ENCODE assay signal across 12 cellular contexts in the genomic region with DNA sequence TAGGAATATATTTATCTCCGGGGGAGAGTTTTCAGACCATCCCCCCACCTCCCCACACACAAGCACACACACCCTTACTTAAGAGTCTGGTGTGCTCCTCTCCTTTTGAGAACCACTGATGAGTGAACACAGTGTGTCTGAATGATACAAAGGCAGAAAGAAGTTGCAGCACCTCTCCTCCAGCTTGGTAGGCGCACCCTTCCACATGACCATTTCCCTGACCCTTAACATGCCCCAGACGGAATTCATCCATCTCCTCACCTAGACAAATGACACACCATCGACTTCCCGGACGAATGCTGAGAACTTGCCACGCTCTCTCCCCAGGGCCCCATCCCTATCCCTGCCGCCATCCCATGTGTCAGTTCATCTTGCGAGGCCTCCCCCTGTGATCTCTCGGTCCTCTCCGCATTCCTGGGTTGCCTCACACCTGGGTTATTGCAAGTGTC. TPM values are rescaled to one million over a fixed set of nuclear protein-coding genes. Genes with fewer than 3 reads are reported as not detected.
DNase-seq lines count a peak whose midpoint lies in the region; ATAC-seq, FAIRE-seq and TF ChIP-seq lines count a peak whose summit lies in the region.
"Had no signal": no experiment of that assay in that cellular context is flagged by ENCODE, and none has a peak within 500 bp of the region (broad histone marks: within the 10 kb centered on the region; RNA-seq: fewer than 3 reads in every experiment).

No MANE protein-coding gene starts in this region.

- H3K9me3 Mint-ChIP-seq in stimulated activated memory B cell treated with anti-CD40 and anti-IgM and Interleukin-4, amounts not matched to agents 10 μg/mL and 1 μg/mL and 100 μg/mL, for 72 hours: no peaks in the 10 kb centered on the region
- no peaks in the 10 kb centered on the region for H3K9me3 Mint-ChIP-seq in activated CD4-positive, alpha-beta T cell treated with anti-CD3 and anti-CD28 coated beads, Interleukin-2, amount 10 ng/mL, durations not matched to agents 24 days and 14 days
- H3K9me3 Mint-ChIP-seq: stimulated activated naive CD8-positive, alpha-beta T cell treated with anti-CD3 and anti-CD28 coated beads, Interleukin-15, Interleukin-2, amounts not matched to agents 100 ng/mL and 50 ng/mL, for 24 hours; T-helper 2 cell treated with Interferon-gamma antibody and Interleukin-4, amounts not matched to agents 5 μg/mL and 100 μg/mL, for 36 hours had no signal

- POLR2A ChIA-PET in BJ (lab: Charles Lee): no interaction called here

- FAIRE-seq in pancreas (lab: Jason Lieb, UNC): no peak
- FAIRE-seq: bronchial epithelial cell had no signal

- H3K4me1 Mint-ChIP-seq in stimulated activated memory B cell treated with anti-CD40 and anti-IgM and Interleukin-4, amounts not matched to agents 10 μg/mL and 1 μg/mL and 100 μg/mL, for 72 hours: peaks cover 21% of the 10 kb centered on the region
- peaks cover 48% of the 10 kb centered on the region for H3K4me1 Mint-ChIP-seq in activated CD4-positive, alpha-beta T cell treated with anti-CD3 and anti-CD28 coated beads, Interleukin-2, amount 10 ng/mL, durations not matched to agents 24 days and 14 days

- no peak overlapping the region for H3K4me3 Mint-ChIP-seq in stimulated activated memory B cell treated with anti-CD40 and anti-IgM and Interleukin-4, amounts not matched to agents 10 μg/mL and 1 μg/mL and 100 μg/mL, for 72 hours
- H3K4me3 Mint-ChIP-seq in activated CD4-positive, alpha-beta T cell treated with anti-CD3 and anti-CD28 coated beads, Interleukin-2, amount 10 ng/mL, durations not matched to agents 24 days and 14 days: no peak overlapping the region
- H3K4me3 Mint-ChIP-seq: stimulated activated naive CD8-positive, alpha-beta T cell treated with anti-CD3 and anti-CD28 coated beads, Interleukin-15, Interleukin-2, amounts not matched to agents 100 ng/mL and 50 ng/mL, for 24 hours; T-helper 2 cell treated with Interferon-gamma antibody and Interleukin-4, amounts not matched to agents 5 μg/mL and 100 μg/mL, for 36 hours had no signal

- 52 to 64% methylated on average over 11 of the region's 11 CpGs for WGBS in pancreas, 2 donors

- H3K4me3 ChIP-seq in BJ (ENCODE audit: low read depth, low read length) (peak overlapping the region; percentile 6; the same call in 1 of the 2 replicates), NB4 (ENCODE audit: low read depth, low read length) (peak overlapping the region; percentile 98), epithelial cell of esophagus (ENCODE audit: low read length) (peak overlapping the region; percentile 5), pancreas (peak overlapping the region in 1 of 4 donors; percentile 90)

- no peak for TF ChIP-seq POLR2A in NB4 (IDR thresholded peaks at IDR 0.05; ENCODE audit: extremely low read depth, insufficient read length)

- TF ChIP-seq CTCF in BJ (IDR thresholded peaks at IDR 0.05; ENCODE audit: insufficient read depth, low read depth, low read length): no peak
- TF ChIP-seq CTCF in NB4 (IDR thresholded peaks at IDR 0.05; ENCODE audit: low read depth, low read length): no peak
- no peak for TF ChIP-seq CTCF in epithelial cell of esophagus (IDR thresholded peaks at IDR 0.05; ENCODE audit: insufficient read depth, low read depth, low read length, missing control alignments)
- no peak for TF ChIP-seq CTCF in pancreas (IDR thresholded peaks at IDR 0.05)

- CTCF ChIA-PET in BJ (lab: Yijun Ruan, JAX): interaction anchor here (1.2 to 4.2 kb wide), 4 partner anchors 19 to 222 kb away, joined by 3 to 22 read pairs (median 4); no protein-coding TSS in a partner anchor

- H3K36me3 Mint-ChIP-seq in stimulated activated memory B cell treated with anti-CD40 and anti-IgM and Interleukin-4, amounts not matched to agents 10 μg/mL and 1 μg/mL and 100 μg/mL, for 72 hours: no peaks in the 10 kb centered on the region
- peaks cover 28% of the 10 kb centered on the region for H3K36me3 Mint-ChIP-seq in activated CD4-positive, alpha-beta T cell treated with anti-CD3 and anti-CD28 coated beads, Interleukin-2, amount 10 ng/mL, durations not matched to agents 24 days and 14 days (ENCODE audit: low read depth)

- H3K9me3 ChIP-seq in pancreas: no peaks in the 10 kb centered on the region

- DNase-seq in BJ (ENCODE audit: low read depth) (no peak), NB4 (ENCODE audit: low read depth) (peak; percentile 72), epithelial cell of esophagus (ENCODE audit: low read depth) (no peak), pancreas (no peak), DMS53 treated with DMSO at 0.1 percent for 48 hours (lab: John Stamatoyannopoulos, UW; ENCODE audit: unreplicated experiment) (no peak)
- DNase-seq in stimulated activated naive CD4-positive, alpha-beta T cell (lab: John Stamatoyannopoulos, UW): no peak
- no peak for DNase-seq in activated CD4-positive, alpha-beta T cell treated with anti-CD3 and anti-CD28 coated beads, Interleukin-2, amount 10 ng/mL, durations not matched to agents 24 days and 14 days

- intact Hi-C loops in pancreas (cut with DNase I): no loop called here
- intact Hi-C loops in activated CD4-positive, alpha-beta T cell treated with anti-CD3 and anti-CD28 coated beads, Interleukin-2, amount 10 ng/mL, durations not matched to agents 24 days and 14 days (cut with micrococcal nuclease): loop anchor here (2.0 to 5.0 kb wide), 2 partner anchors 89 to 125 kb away; no protein-coding TSS in a partner anchor

- no peak overlapping the region for H3K27ac Mint-ChIP-seq in stimulated activated memory B cell treated with anti-CD40 and anti-IgM and Interleukin-4, amounts not matched to agents 10 μg/mL and 1 μg/mL and 100 μg/mL, for 72 hours
- H3K27ac Mint-ChIP-seq in activated CD4-positive, alpha-beta T cell treated with anti-CD3 and anti-CD28 coated beads, Interleukin-2, amount 10 ng/mL, durations not matched to agents 24 days and 14 days: no peak overlapping the region
- H3K27ac Mint-ChIP-seq: stimulated activated naive CD8-positive, alpha-beta T cell treated with anti-CD3 and anti-CD28 coated beads, Interleukin-15, Interleukin-2, amounts not matched to agents 100 ng/mL and 50 ng/mL, for 24 hours; T-helper 2 cell treated with Interferon-gamma antibody and Interleukin-4, amounts not matched to agents 5 μg/mL and 100 μg/mL, for 36 hours had no signal

- H3K36me3 ChIP-seq in BJ (ENCODE audit: control insufficient read depth, insufficient read depth, low read length) (peaks cover 12% of the 10 kb centered on the region), pancreas (peaks cover 0 to 10% (median 7%) of the 10 kb centered on the region in 3 donors)

- peak overlapping the region in 3 of 4 donors; percentile 3 to 99 (median 97) for H3K27ac ChIP-seq in pancreas

- peaks cover 24% of the 10 kb centered on the region for H3K27me3 Mint-ChIP-seq in stimulated activated memory B cell treated with anti-CD40 and anti-IgM and Interleukin-4, amounts not matched to agents 10 μg/mL and 1 μg/mL and 100 μg/mL, for 72 hours
- H3K27me3 Mint-ChIP-seq in activated CD4-positive, alpha-beta T cell treated with anti-CD3 and anti-CD28 coated beads, Interleukin-2, amount 10 ng/mL, durations not matched to agents 24 days and 14 days: no peaks in the 10 kb centered on the region
- H3K27me3 Mint-ChIP-seq: stimulated activated naive CD8-positive, alpha-beta T cell treated with anti-CD3 and anti-CD28 coated beads, Interleukin-15, Interleukin-2, amounts not matched to agents 100 ng/mL and 50 ng/mL, for 24 hours had no signal

- ATAC-seq in pancreas: no peak
- no peak for ATAC-seq in stimulated activated memory B cell treated with anti-CD40 and anti-IgM and Interleukin-4, amounts not matched to agents 10 μg/mL and 1 μg/mL and 100 μg/mL, for 72 hours

- peaks cover 40 to 54% (median 45%) of the 10 kb centered on the region in 3 donors for H3K4me1 ChIP-seq in pancreas

- H3K27me3 ChIP-seq in BJ (ENCODE audit: control insufficient read depth, insufficient read depth, low read length) (no peaks in the 10 kb centered on the region), pancreas (no peaks in the 10 kb centered on the region)

RNA-seq across cellular contexts. Expression of gene TNFRSF1A, which starts 3.9 kb away (rescaled TPM):
- polyA plus RNA-seq in BJ (2011; rRNA removed): 170 and 217 TPM in 2 replicates
- 134 and 147 TPM in 2 replicates for polyA minus RNA-seq in BJ (2011; rRNA and poly(A)+ RNA removed)
- 10 to 100 TPM; 23.5 to 68.1 (median 36.6) TPM for total RNA-seq in pancreas
- 10 to 100 TPM; 34.2 to 43.6 TPM for polyA plus RNA-seq in pancreas
- 52.7 and 54.4 TPM in 2 replicates for total RNA-seq in activated CD4-positive, alpha-beta T cell treated with anti-CD3 and anti-CD28 coated beads, Interleukin-2, amount 10 ng/mL, durations not matched to agents 24 days and 14 days

RNA-seq across cellular contexts. Expression of gene PLEKHG6, which starts 27.5 kb away (rescaled TPM):
- polyA plus RNA-seq in BJ (2011; rRNA removed) (0.10 TPM in 1 of 2 replicates, not detected in the other), pancreas (10 to 100 TPM; 15.7 to 23.5 TPM)
- polyA minus RNA-seq in BJ (2011; rRNA and poly(A)+ RNA removed): 0.43 TPM in 1 of 2 replicates, not detected in the other
- 10 to 100 TPM in 1 of 6 donors, 1 to 10 TPM in 5; 5.2 to 13.1 (median 7.2) TPM for total RNA-seq in pancreas
- total RNA-seq in activated CD4-positive, alpha-beta T cell treated with anti-CD3 and anti-CD28 coated beads, Interleukin-2, amount 10 ng/mL, durations not matched to agents 24 days and 14 days: not detected in 2 replicates
- polyA plus RNA-seq: neural cell had no signal

RNA-seq across cellular contexts. Expression of gene SCNN1A, which starts 37.4 kb away (rescaled TPM):
- polyA plus RNA-seq in BJ (2011; rRNA removed) (0.18 and 0.36 TPM in 2 replicates), pancreas (10 to 100 TPM; 42.7 to 87.8 TPM)
- polyA minus RNA-seq in BJ (2011; rRNA and poly(A)+ RNA removed): 0.57 TPM in 1 of 2 replicates, not detected in the other
- 10 to 100 TPM; 21.0 to 56.3 (median 37.8) TPM for total RNA-seq in pancreas
- total RNA-seq in activated CD4-positive, alpha-beta T cell treated with anti-CD3 and anti-CD28 coated beads, Interleukin-2, amount 10 ng/mL, durations not matched to agents 24 days and 14 days: not detected in 2 replicates
- polyA plus RNA-seq: neural cell had no signal

RNA-seq across cellular contexts. Expression of gene LTBR, which starts 46.0 kb away (rescaled TPM):
- polyA plus RNA-seq in BJ (2011; rRNA removed) (23.4 and 67.2 TPM in 2 replicates), pancreas (10 to 100 TPM; 74.2 to 82.1 TPM)
- 20.7 and 23.3 TPM in 2 replicates for polyA minus RNA-seq in BJ (2011; rRNA and poly(A)+ RNA removed)
- 10 to 100 TPM; 50.0 to 75.2 (median 61.3) TPM for total RNA-seq in pancreas
- total RNA-seq in activated CD4-positive, alpha-beta T cell treated with anti-CD3 and anti-CD28 coated beads, Interleukin-2, amount 10 ng/mL, durations not matched to agents 24 days and 14 days: 1.7 and 2.1 TPM in 2 replicates
- polyA plus RNA-seq: neural cell had no signal

Comparison
In these comparisons a context has a peak if more than half of its experiments do, and no peak if none do; other contexts are left out.
1. RNA of gene SCNN1A, which starts 37.4 kb away (total RNA-seq): 21.0 to 56.3 TPM in pancreas; not detected in activated CD4-positive, alpha-beta T cell treated with anti-CD3 and anti-CD28 coated beads, Interleukin-2, amount 10 ng/mL, durations not matched to agents 24 days and 14 days; every median in the first group is over 10 times any median in the second.